In genomic region chr4:82691431-82691830, GRCh38 we compare ENCODE assay signal across 24 cellular contexts.
"Had no signal": no experiment of that assay in that cellular context is flagged by ENCODE, and none has a peak within 500 bp of the region (broad histone marks: within the 10 kb centered on the region; RNA-seq: fewer than 3 reads in every experiment).

No MANE protein-coding gene starts in this region.

- H3K4me3 ChIP-seq: cardiac muscle cell, colonic mucosa, esophagus squamous epithelium, pancreas, thoracic aorta, tibial nerve, upper lobe of left lung had no signal

- DNase-seq: colonic mucosa; effector memory CD8-positive, alpha-beta T cell; esophagus squamous epithelium; foreskin melanocyte; glutamatergic neuron; hypothalamus; immature natural killer cell; islet precursor cell; kidney glomerular epithelial cell; mammary epithelial cell; mesendoderm; midbrain; naive thymus-derived CD4-positive, alpha-beta T cell; occipital lobe; pancreas; stimulated activated CD4-positive, alpha-beta T cell treated with anti-CD3 and anti-CD28 coated beads, Interleukin-2, amount 100 ng/mL, for 24 hours; stimulated activated CD4-positive, alpha-beta T cell treated with anti-CD3 and anti-CD28 coated beads, Interleukin-4, amount 100 ng/mL, for 24 hours; stimulated activated naive CD4-positive, alpha-beta T cell treated with Interleukin-2 at 50 U/mL for 16 hours had no signal

- H3K36me3 ChIP-seq: cardiac muscle cell, colonic mucosa, esophagus squamous epithelium, pancreas, thoracic aorta, upper lobe of left lung had no signal

- H3K27me3 ChIP-seq: cardiac muscle cell, colonic mucosa, esophagus squamous epithelium, pancreas, tibial nerve, upper lobe of left lung had no signal

- ATAC-seq: effector memory CD8-positive, alpha-beta T cell; naive thymus-derived CD4-positive, alpha-beta T cell; pancreas; sciatic nerve had no signal

- H3K9me3 ChIP-seq: colonic mucosa, esophagus squamous epithelium, pancreas, thoracic aorta, tibial nerve, upper lobe of left lung had no signal

- H3K4me1 ChIP-seq: colonic mucosa, pancreas, tibial nerve, upper lobe of left lung had no signal

- H3K27ac ChIP-seq: cardiac muscle cell, colonic mucosa, epithelial cell of prostate, esophagus squamous epithelium, pancreas, thoracic aorta, tibial nerve, upper lobe of left lung had no signal
